In genomic region chr6:40719671-40720374, GRCh38 we compare ENCODE assay signal across 9 cellular contexts.
A peak's percentile ranks its signal among the peaks of the same experiment; 100 is the strongest.
DNase-seq lines count a peak whose midpoint lies in the region; ATAC-seq and TF ChIP-seq lines count a peak whose summit lies in the region.
"Had no signal": no experiment of that assay in that cellular context is flagged by ENCODE, and none has a peak within 500 bp of the region (broad histone marks: within the 10 kb centered on the region; RNA-seq: fewer than 3 reads in every experiment).

No MANE protein-coding gene starts in this region.

- H3K36me3 ChIP-seq in MM.1S (replicated peaks; ENCODE audit: insufficient read depth, low read length) = no peaks in the 10 kb centered on the region

- H3K9me2 ChIP-seq in MM.1S (replicated peaks; ENCODE audit: insufficient read depth, low read length) = no peaks in the 10 kb centered on the region

- H3F3A ChIP-seq in MM.1S (ENCODE audit: insufficient read depth, low read length) = no peaks in the 10 kb centered on the region

- in situ Hi-C loops in astrocyte of the cerebellum (cut with HindIII; ENCODE audit: low sequenced_read_pairs) = no loop called here

- H3K27ac ChIP-seq in MM.1S (ENCODE audit: low read length) = no peak overlapping the region
- H3K27ac ChIP-seq: HL-60 had no signal

- no peaks in the 10 kb centered on the region for H3K9me3 ChIP-seq in MM.1S (replicated peaks; ENCODE audit: insufficient read depth, low read length)

- H3K4me3 Mint-ChIP-seq in CD14-positive monocyte (peak overlapping the region; percentile 53 to 77), memory B cell (peak overlapping the region; percentile 76)

- intact Hi-C loops in CD14-positive monocyte (cut with micrococcal nuclease) = no loop called here

- ATAC-seq in GM19395 (IDR thresholded peaks at IDR 0.05; ENCODE audit: unreplicated experiment) = peak; percentile 85
- ATAC-seq in memory B cell (ENCODE audit: low read depth) = peak; percentile 87

- no peaks in the 10 kb centered on the region for H3K9me3 Mint-ChIP-seq in CD14-positive monocyte
- H3K9me3 Mint-ChIP-seq in memory B cell = no peaks in the 10 kb centered on the region

- H2AFZ ChIP-seq in MM.1S (ENCODE audit: low read length) = no peak overlapping the region

- TF ChIP-seq CTCF in CD14-positive monocyte (IDR thresholded peaks at IDR 0.05) (no peak), MM.1S (IDR thresholded peaks at IDR 0.05; ENCODE audit: low read length) (no peak), astrocyte of the cerebellum (IDR thresholded peaks at IDR 0.05; ENCODE audit: low read depth, low read length, missing control alignments) (no peak)

- peak overlapping the region in 5 of 7 donors; percentile 2 to 81 (median 51) for H3K27ac Mint-ChIP-seq in CD14-positive monocyte
- no peak overlapping the region for H3K27ac Mint-ChIP-seq in memory B cell

- peaks cover 11 to 19% (median 14%) of the 10 kb centered on the region in 3 donors for H3K27me3 Mint-ChIP-seq in CD14-positive monocyte (ENCODE audit: low read depth in 3 of 3)
- peaks cover 4% of the 10 kb centered on the region for H3K27me3 Mint-ChIP-seq in memory B cell

- H3K4me1 Mint-ChIP-seq in CD14-positive monocyte = peaks cover 19% of the 10 kb centered on the region
- H3K4me1 Mint-ChIP-seq in memory B cell = peaks cover 20% of the 10 kb centered on the region

- H3K4me2 ChIP-seq in MM.1S (ENCODE audit: low read depth, low read length) = peak overlapping the region; percentile 26; the same call in 1 of the 2 replicates

- H3K9ac ChIP-seq in MM.1S (ENCODE audit: low read length) = no peak overlapping the region

- no peaks in the 10 kb centered on the region for H3K27me3 ChIP-seq in MM.1S (replicated peaks; ENCODE audit: insufficient read depth, low read length)

- H3K36me3 Mint-ChIP-seq in CD14-positive monocyte (no peaks in the 10 kb centered on the region), memory B cell (no peaks in the 10 kb centered on the region)

- H3K4me3 ChIP-seq in MM.1S (ENCODE audit: low read length) (no peak overlapping the region), astrocyte of the cerebellum (ENCODE audit: low read depth, low read length) (no peak overlapping the region)

- H4K20me1 ChIP-seq in MM.1S (ENCODE audit: insufficient read depth, low read length) = no peaks in the 10 kb centered on the region

- no peak for DNase-seq in CD14-positive monocyte (ENCODE audit: low spot score)
- no peak for DNase-seq in MM.1S
- DNase-seq in astrocyte of the cerebellum (ENCODE audit: low read depth) = peak; percentile 4
- DNase-seq in memory B cell (ENCODE audit: low spot score in 2 of 2) = no peak
- DNase-seq in activated CD4-positive, CD25-positive, alpha-beta regulatory T cell treated with anti-CD3 and anti-CD28 coated beads, Interleukin-2, amount 50 U/mL, for 72 hours = no peak
- no peak for DNase-seq in NCI-H226
- DNase-seq in epidermal melanocyte (ENCODE audit: insufficient read length, low spot score) = no peak

- no peaks in the 10 kb centered on the region for H3K4me1 ChIP-seq in MM.1S (ENCODE audit: low read length)

- no peaks in the 10 kb centered on the region for H3K79me2 ChIP-seq in MM.1S (ENCODE audit: low read length)
